16 cellular contexts compared by ENCODE assay signal in genomic region chrX:154525606-154526490, GRCh38. TPM values are rescaled to one million over a fixed set of nuclear protein-coding genes. Genes with fewer than 3 reads are reported as not detected.
A peak's percentile ranks its signal among the peaks of the same experiment; 100 is the strongest.
DNase-seq lines count a peak whose midpoint lies in the region; ATAC-seq and TF ChIP-seq lines count a peak whose summit lies in the region.
"Had no signal": no experiment of that assay in that cellular context is flagged by ENCODE, and none has a peak within 500 bp of the region (broad histone marks: within the 10 kb centered on the region; RNA-seq: fewer than 3 reads in every experiment).

No MANE protein-coding gene starts in this region.

- H3K79me2 ChIP-seq in osteoblast (ENCODE audit: insufficient read depth, low read length): no peaks in the 10 kb centered on the region

- H3K9ac ChIP-seq in adipocyte (ENCODE audit: low read length): peak overlapping the region; percentile 36

- CTCF ChIA-PET in activated CD4-positive, alpha-beta T cell treated with anti-CD3 and anti-CD28 coated beads for 36 hours (lab: Charles Lee): no interaction called here
- CTCF ChIA-PET in Calu3 (lab: Charles Lee): interaction anchor here (1.1 to 1.7 kb wide), 3 partner anchors 16 to 114 kb away, joined by 3 to 9 read pairs (median 4); partner anchors contain the start of genes SLC10A3 and TAFAZZIN

- H3K36me3 ChIP-seq in adipocyte (ENCODE audit: control insufficient read depth, insufficient read depth, low read length, severe bottlenecking) (peaks cover 2% of the 10 kb centered on the region), osteoblast (ENCODE audit: insufficient read depth, low read length) (no peaks in the 10 kb centered on the region)

- H3K36me3 Mint-ChIP-seq in activated CD4-positive, alpha-beta T cell treated with anti-CD3 and anti-CD28 coated beads for 36 hours (ENCODE audit: low read depth): no peaks in the 10 kb centered on the region
- peaks cover 40% of the 10 kb centered on the region for H3K36me3 Mint-ChIP-seq in Calu3 (ENCODE audit: insufficient read depth, unreplicated experiment)

- H3K27me3 Mint-ChIP-seq in activated CD4-positive, alpha-beta T cell treated with anti-CD3 and anti-CD28 coated beads for 36 hours: no peaks in the 10 kb centered on the region
- H3K27me3 Mint-ChIP-seq in Calu3 (ENCODE audit: unreplicated experiment): no peaks in the 10 kb centered on the region

- no peak overlapping the region for H3K4me2 ChIP-seq in osteoblast (ENCODE audit: insufficient read depth, low read length)

- no peak overlapping the region for H2AFZ ChIP-seq in osteoblast (ENCODE audit: low read length)

- H3K27me3 ChIP-seq in adipocyte (replicated peaks; ENCODE audit: control insufficient read depth, insufficient read depth, low read length) (no peaks in the 10 kb centered on the region), osteoblast (ENCODE audit: insufficient read depth, low read length) (no peaks in the 10 kb centered on the region)

- H3K4me1 Mint-ChIP-seq in activated CD4-positive, alpha-beta T cell treated with anti-CD3 and anti-CD28 coated beads for 36 hours: peaks cover 18% of the 10 kb centered on the region
- H3K4me1 Mint-ChIP-seq in Calu3 (ENCODE audit: low read depth, unreplicated experiment): peaks cover 14% of the 10 kb centered on the region

- no TSS peak for BruUV-seq in Calu3 (replicated peaks; lab: Mats Ljungman, UMichigan)

- H3K9me3 ChIP-seq in adipocyte (ENCODE audit: control insufficient read depth, low read length) (no peaks in the 10 kb centered on the region), osteoblast (ENCODE audit: low read depth, low read length) (no peaks in the 10 kb centered on the region)
- H3K9me3 ChIP-seq: SK-N-SH had no signal

- no peak for ATAC-seq in activated CD4-positive, alpha-beta T cell treated with anti-CD3 and anti-CD28 coated beads for 36 hours

- H3K27ac ChIP-seq in osteoblast (ENCODE audit: low read depth, low read length): no peak overlapping the region

- H3K4me3 ChIP-seq in adipocyte (ENCODE audit: low read length) (no peak overlapping the region), osteoblast (ENCODE audit: insufficient read depth, low read length) (no peak overlapping the region)
- H3K4me3 ChIP-seq: GM23248 had no signal

- H3K4me3 Mint-ChIP-seq in activated CD4-positive, alpha-beta T cell treated with anti-CD3 and anti-CD28 coated beads for 36 hours: no peak overlapping the region
- H3K4me3 Mint-ChIP-seq in Calu3 (ENCODE audit: low read depth, unreplicated experiment): no peak overlapping the region

- TF ChIP-seq CTCF in Calu3 (IDR thresholded peaks at IDR 0.05; ENCODE audit: unreplicated experiment): no peak
- no peak for TF ChIP-seq CTCF in osteoblast (IDR thresholded peaks at IDR 0.05; ENCODE audit: extremely low read depth, low read depth, low read length)

- POLR2A ChIA-PET in activated CD4-positive, alpha-beta T cell treated with anti-CD3 and anti-CD28 coated beads for 36 hours (lab: Charles Lee): no interaction called here

- no peaks in the 10 kb centered on the region for H4K20me1 ChIP-seq in osteoblast (ENCODE audit: insufficient read depth, low read length)

- no peak for DNase-seq in activated CD4-positive, alpha-beta T cell treated with anti-CD3 and anti-CD28 coated beads for 36 hours
- no peak for DNase-seq in activated CD4-positive, alpha-beta T cell treated with anti-CD3 and anti-CD28 coated beads, Interleukin-2, amount 50 U/mL, for 1 hour
- DNase-seq in Calu3: no peak
- DNase-seq in adipocyte (ENCODE audit: low read depth): no peak
- peak; percentile 15 for DNase-seq in osteoblast (ENCODE audit: insufficient read length, low spot score, missing footprints)
- DNase-seq in cerebellar cortex (ENCODE audit: low spot score): no peak
- no peak for DNase-seq in NK-92 treated with Interleukin-12 subunit alpha and Interleukin-12 subunit beta, amount 100 ng/mL, for 24 hours (lab: John Stamatoyannopoulos, UW)
- DNase-seq in dermis blood vessel endothelial cell: no peak
- DNase-seq: activated CD8-positive, alpha-beta memory T cell treated with anti-CD3 and anti-CD28 coated beads, Interleukin-2, amount 50 U/mL, for 48 hours; amniotic stem cell; GM23248; mesendoderm; NCI-H187 treated with DMSO at 0.1 percent for 48 hours; NCI-H510A treated with DMSO at 0.1 percent for 48 hours; OCI-M1; SK-N-SH had no signal

- intact Hi-C loops in activated CD4-positive, alpha-beta T cell treated with anti-CD3 and anti-CD28 coated beads for 36 hours (cut with DNase I, micrococcal nuclease): loop anchor here in 1 of 2 experiments (5.0 kb wide), 1 partner anchor 759 kb away; no protein-coding TSS in a partner anchor
- intact Hi-C loops in Calu3 (cut with micrococcal nuclease; ENCODE audit: unreplicated experiment): no loop called here

- no peaks in the 10 kb centered on the region for H3K9me3 Mint-ChIP-seq in activated CD4-positive, alpha-beta T cell treated with anti-CD3 and anti-CD28 coated beads for 36 hours (ENCODE audit: low read depth)
- H3K9me3 Mint-ChIP-seq in Calu3 (ENCODE audit: low read depth, unreplicated experiment): no peaks in the 10 kb centered on the region

- peak overlapping the region; percentile 55 for H3K27ac Mint-ChIP-seq in activated CD4-positive, alpha-beta T cell treated with anti-CD3 and anti-CD28 coated beads for 36 hours
- peak overlapping the region; percentile 51 for H3K27ac Mint-ChIP-seq in Calu3 (ENCODE audit: unreplicated experiment)

- H3K4me1 ChIP-seq in adipocyte (ENCODE audit: control insufficient read depth, insufficient read depth, low read length): peaks cover 13% of the 10 kb centered on the region
- H3K4me1 ChIP-seq in osteoblast (ENCODE audit: insufficient read depth, low read length): peaks cover 6% of the 10 kb centered on the region

RNA-seq across cellular contexts. Expression of gene FAM3A, which starts 9.8 kb away (rescaled TPM):
- 10 to 100 TPM; 27.6 to 30.5 TPM for total RNA-seq in activated CD4-positive, alpha-beta T cell treated with anti-CD3 and anti-CD28 coated beads for 36 hours
- total RNA-seq in Calu3 (2022) (36.8 and 39.5 TPM in 2 replicates), osteoblast (20.6 and 21.4 TPM in 2 replicates), dermis blood vessel endothelial cell (25.5 and 27.7 TPM in 2 replicates)

RNA-seq across cellular contexts. Expression of gene G6PD, which starts 20.8 kb away (rescaled TPM):
- total RNA-seq in activated CD4-positive, alpha-beta T cell treated with anti-CD3 and anti-CD28 coated beads for 36 hours: 10 to 100 TPM; 63.1 to 72.5 TPM
- total RNA-seq in Calu3 (2022) (180 and 229 TPM in 2 replicates), osteoblast (88.7 and 91.3 TPM in 2 replicates), dermis blood vessel endothelial cell (29.1 and 117 TPM in 2 replicates)

RNA-seq across cellular contexts. Expression of gene IKBKG, which starts 21.6 kb away (rescaled TPM):
- 10 to 100 TPM; 32.7 to 33.0 TPM for total RNA-seq in activated CD4-positive, alpha-beta T cell treated with anti-CD3 and anti-CD28 coated beads for 36 hours
- total RNA-seq in Calu3 (2022): 39.9 and 46.3 TPM in 2 replicates
- total RNA-seq in osteoblast: 16.8 and 18.5 TPM in 2 replicates
- total RNA-seq in dermis blood vessel endothelial cell: 15.5 and 22.1 TPM in 2 replicates

RNA-seq across cellular contexts. Expression of gene SLC10A3, which starts 35.4 kb away (rescaled TPM):
- 10 to 100 TPM; 10.4 to 11.3 TPM for total RNA-seq in activated CD4-positive, alpha-beta T cell treated with anti-CD3 and anti-CD28 coated beads for 36 hours
- total RNA-seq in Calu3 (2022): 21.5 and 27.1 TPM in 2 replicates
- total RNA-seq in osteoblast: 34.5 and 36.2 TPM in 2 replicates
- 22.1 and 39.9 TPM in 2 replicates for total RNA-seq in dermis blood vessel endothelial cell

RNA-seq across cellular contexts. Expression of gene UBL4A, which starts 39.4 kb away (rescaled TPM):
- 10 to 100 TPM; 45.2 to 47.6 TPM for total RNA-seq in activated CD4-positive, alpha-beta T cell treated with anti-CD3 and anti-CD28 coated beads for 36 hours
- total RNA-seq in Calu3 (2022) (37.6 and 41.3 TPM in 2 replicates), osteoblast (30.4 and 31.5 TPM in 2 replicates), dermis blood vessel endothelial cell (51.1 and 57.8 TPM in 2 replicates)
